ENCODE assay signal across 8 cellular contexts in the genomic region with DNA sequence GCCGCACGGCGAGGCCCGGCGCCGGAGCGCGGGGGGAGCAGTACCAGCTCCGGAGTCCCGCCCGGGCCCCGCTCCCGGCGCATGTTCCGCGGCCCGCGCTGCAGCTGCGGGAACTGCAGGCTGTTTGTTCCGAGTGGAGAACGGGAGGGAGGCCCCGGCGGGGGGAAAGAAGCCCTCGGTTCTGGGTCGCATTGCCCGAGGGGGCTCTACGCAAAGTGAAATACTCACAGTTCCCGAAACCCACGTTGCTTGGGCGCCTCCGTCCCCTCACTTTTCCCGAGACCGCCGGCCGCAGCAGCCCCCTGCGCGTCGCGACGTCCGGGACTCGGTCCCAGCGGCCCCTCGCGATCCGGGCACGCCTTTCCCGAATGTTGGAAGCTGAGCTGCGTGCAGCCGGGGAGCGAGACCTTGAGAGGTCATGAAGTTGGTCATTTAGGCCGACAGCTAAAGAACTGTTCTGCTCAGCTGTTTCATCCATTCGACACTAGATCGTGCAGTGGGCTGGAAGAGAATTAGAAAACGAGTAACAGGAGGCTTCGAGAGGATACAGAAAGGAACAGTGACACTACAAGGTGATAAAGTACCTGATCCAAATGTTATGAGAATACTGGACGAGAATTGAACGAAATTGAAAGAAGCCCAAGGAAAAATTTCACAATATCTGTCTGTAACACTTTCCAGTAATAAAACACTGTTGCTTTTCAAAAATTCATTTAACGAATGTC. TPM values are rescaled to one million over a fixed set of nuclear protein-coding genes. Genes with fewer than 3 reads are reported as not detected.
A peak's percentile ranks its signal among the peaks of the same experiment; 100 is the strongest.
DNase-seq lines count a peak whose midpoint lies in the region; ATAC-seq and TF ChIP-seq lines count a peak whose summit lies in the region.

No MANE protein-coding gene starts in this region.

- TF ChIP-seq CTCF in adrenal gland (IDR thresholded peaks at IDR 0.05) = peak in 5 of 6 experiments; percentile 29 to 48 (median 32)
- no peak for TF ChIP-seq CTCF in hepatocyte (IDR thresholded peaks at IDR 0.05; ENCODE audit: poor library complexity)

- H3K79me2 ChIP-seq in hepatocyte = peaks cover 38% of the 10 kb centered on the region

- H3K9me2 ChIP-seq in hepatocyte (replicated peaks; ENCODE audit: insufficient read depth) = no peaks in the 10 kb centered on the region

- H3K4me2 ChIP-seq in hepatocyte = peak overlapping the region; percentile 99

- H3K27me3 ChIP-seq in adrenal gland (no peaks in the 10 kb centered on the region), hepatocyte (no peaks in the 10 kb centered on the region), rectal smooth muscle tissue (ENCODE audit: control insufficient read depth, insufficient read depth, low read length) (no peaks in the 10 kb centered on the region)

- peak; percentile 46 for DNase-seq in NCI-H2107 treated with DMSO at 0.1 percent for 48 hours (lab: John Stamatoyannopoulos, UW; ENCODE audit: unreplicated experiment)
- no peak for DNase-seq in NCI-H2107 (lab: John Stamatoyannopoulos, UW)
- peak; percentile 31 for DNase-seq in NAMALWA (ENCODE audit: low spot score)
- DNase-seq in adrenal gland = peak in 6 of 7 donors; percentile 37 to 63 (median 55)
- DNase-seq in hepatocyte (ENCODE audit: low spot score) = no peak

- 1 to 6% (median 3%) methylated on average over 10 to 59 of the region's 59 CpGs for WGBS in adrenal gland, 4 donors
- 4% methylated on average over 48 of the region's 59 CpGs for WGBS in hepatocyte (ENCODE audit: low lambda C conversion rate, missing lambda C conversion rate)

- no peaks in the 10 kb centered on the region for H3K36me3 ChIP-seq in adrenal gland (replicated peaks in 1 of 2)
- no peaks in the 10 kb centered on the region for H3K36me3 ChIP-seq in hepatocyte (replicated peaks; ENCODE audit: insufficient read depth, low read depth)
- no peaks in the 10 kb centered on the region for H3K36me3 ChIP-seq in rectal smooth muscle tissue (ENCODE audit: control insufficient read depth, insufficient read depth, low read length)

- H3K4me3 ChIP-seq in adrenal gland (peak overlapping the region in 2 of 4 donors; percentile 68 to 73), hepatocyte (peak overlapping the region; percentile 83), rectal smooth muscle tissue (ENCODE audit: low read length) (peak overlapping the region; percentile 89)

- ATAC-seq in GM21717 (IDR thresholded peaks at IDR 0.05; ENCODE audit: unreplicated experiment) = peak; percentile 46
- ATAC-seq in GM19395 (IDR thresholded peaks at IDR 0.05; ENCODE audit: unreplicated experiment) = no peak

- H3K9me3 ChIP-seq in adrenal gland (replicated peaks in 1 of 3) = no peaks in the 10 kb centered on the region
- no peaks in the 10 kb centered on the region for H3K9me3 ChIP-seq in hepatocyte (ENCODE audit: low read depth)

- no peaks in the 10 kb centered on the region for H4K20me1 ChIP-seq in hepatocyte (ENCODE audit: insufficient read depth, poor library complexity, severe bottlenecking)

- H3K27ac ChIP-seq in adrenal gland (peak overlapping the region in 4 of 5 donors; percentile 48 to 89 (median 65)), hepatocyte (peak overlapping the region; percentile 76), rectal smooth muscle tissue (ENCODE audit: low read depth, low read length) (peak overlapping the region; percentile 66)

- H3K4me1 ChIP-seq in adrenal gland (replicated peaks in 1 of 2) (peaks cover 0 to 10% of the 10 kb centered on the region in 2 donors), hepatocyte (ENCODE audit: insufficient read depth) (peaks cover 10% of the 10 kb centered on the region), rectal smooth muscle tissue (ENCODE audit: control insufficient read depth, insufficient read depth, low read length) (peaks cover 2% of the 10 kb centered on the region)

- intact Hi-C loops in adrenal gland (cut with DNase I) = no loop called here

- TF ChIP-seq POLR2A in adrenal gland (IDR thresholded peaks at IDR 0.05) = no peak

- H2AFZ ChIP-seq in hepatocyte = peak overlapping the region; percentile 96

- no peak overlapping the region for H3K9ac ChIP-seq in rectal smooth muscle tissue (ENCODE audit: low read length)

RNA-seq across cellular contexts. Expression of a gene that starts 0.6 kb away (rescaled TPM):
- 1 to 10 TPM in 6 of 8 donors, under 1 TPM in 2; 0.97 to 5.1 (median 2.0) TPM for total RNA-seq in adrenal gland
- 1 to 10 TPM; 1.2 to 2.3 (median 1.9) TPM for polyA plus RNA-seq in adrenal gland
- 5.7 and 6.2 TPM in 2 replicates for total RNA-seq in hepatocyte
- 2.9 TPM in 2 replicates for polyA plus RNA-seq in hepatocyte

Comparison
In these comparisons a context has a peak if more than half of its experiments do, and no peak if none do; other contexts are left out.
1. DNase-seq: peak in NCI-H2107 treated with DMSO at 0.1 percent for 48 hours (single experiment), NAMALWA (single experiment) and adrenal gland (6 of 7); none in NCI-H2107 (single experiment) and hepatocyte (single experiment).
2. Peak in every context shown above with its lines, with median percentiles within 50 percentile points of each other: H3K27ac ChIP-seq.